1 cellular context compared by ENCODE assay signal in genomic region chr4:169278669-169279068, GRCh38.
TF ChIP-seq lines count a peak whose summit lies in the region.

No MANE protein-coding gene starts in this region.

TF ChIP-seq in SK-N-SH, 30 proteins besides CTCF, POLR2A, EP300 and RAD21 (continued from another document):
- TF ChIP-seq ZBTB33 (IDR thresholded peaks at IDR 0.05; ENCODE audit: borderline replicate concordance, low read depth) (no peak), POLR2AphosphoS5 (IDR thresholded peaks at IDR 0.05; ENCODE audit: low read depth, low read length) (no peak), REST (IDR thresholded peaks at IDR 0.05; ENCODE audit: low read depth, low read length) (no peak)
